Comparison of ENCODE assay signal across 17 cellular contexts in the genomic region with DNA sequence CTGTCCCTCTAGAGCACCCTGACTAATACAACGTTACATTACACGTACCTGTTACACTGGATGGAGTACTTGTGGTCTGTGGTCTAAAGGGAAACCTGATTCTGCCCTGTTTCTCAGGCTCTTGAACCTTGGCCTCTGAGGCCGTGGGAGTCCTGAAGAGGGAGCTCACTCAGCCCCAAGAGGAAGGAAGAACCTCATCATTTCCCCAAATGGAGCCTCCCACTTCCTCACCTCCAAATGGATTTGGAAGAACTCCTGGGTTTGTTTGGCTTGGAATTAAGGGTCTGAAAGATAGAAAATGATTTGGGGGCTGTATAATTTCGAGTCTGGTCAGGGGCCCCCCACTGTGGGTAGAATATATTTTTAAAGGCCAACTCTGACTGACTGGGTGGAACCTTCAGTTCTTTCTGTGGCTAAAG.
DNase-seq lines count a peak whose midpoint lies in the region; ATAC-seq and TF ChIP-seq lines count a peak whose summit lies in the region.
"Had no signal": no experiment of that assay in that cellular context is flagged by ENCODE, and none has a peak within 500 bp of the region (broad histone marks: within the 10 kb centered on the region; RNA-seq: fewer than 3 reads in every experiment).

No MANE protein-coding gene starts in this region.

- no peak overlapping the region for H3K4me3 ChIP-seq in prostate gland
- H3K4me3 ChIP-seq: adrenal gland, colonic mucosa, MG63 had no signal

- no peaks in the 10 kb centered on the region for H3K36me3 ChIP-seq in prostate gland
- H3K36me3 ChIP-seq: adrenal gland, colonic mucosa, MG63 had no signal

- no peaks in the 10 kb centered on the region for H3K36me3 Mint-ChIP-seq in natural killer cell

- no peaks in the 10 kb centered on the region for H3K27me3 ChIP-seq in prostate gland (replicated peaks; ENCODE audit: insufficient read depth)
- H3K27me3 ChIP-seq: adrenal gland, colonic mucosa, MG63 had no signal

- H3K4me3 Mint-ChIP-seq in natural killer cell, result no peak overlapping the region
- H3K4me3 Mint-ChIP-seq: activated B cell treated with CpG ODN at 0.5 μM for 24 hours; CD4-positive, CD25-positive, alpha-beta regulatory T cell had no signal

- intact Hi-C loops in prostate gland (cut with DNase I), result no loop called here
- intact Hi-C loops in natural killer cell (cut with micrococcal nuclease), result no loop called here

- H3K27ac ChIP-seq in prostate gland, result no peak overlapping the region
- H3K27ac ChIP-seq: 22Rv1, adrenal gland, colonic mucosa had no signal

- DNase-seq in DMS53 (lab: John Stamatoyannopoulos, UW) (peak; percentile 21), DMS53 treated with DMSO at 0.1 percent for 48 hours (lab: John Stamatoyannopoulos, UW; ENCODE audit: unreplicated experiment) (no peak), islet precursor cell (peak; percentile 28), prostate gland (ENCODE audit: low spot score) (no peak), T-helper 2 cell (no peak), natural killer cell (no peak)
- DNase-seq: activated B cell treated with CpG ODN at 0.5 μM for 24 hours; adrenal gland; CD4-positive, CD25-positive, alpha-beta regulatory T cell; colonic mucosa; mesenchymal stem cell; MG63; NCI-H2171 treated with DMSO at 0.1 percent for 48 hours; small intestine had no signal

- peaks cover 20 to 39% of the 10 kb centered on the region in 2 donors for H3K4me1 Mint-ChIP-seq in natural killer cell
- H3K4me1 Mint-ChIP-seq: activated B cell treated with CpG ODN at 0.5 μM for 24 hours had no signal

- no peak for TF ChIP-seq CTCF in prostate gland (IDR thresholded peaks at IDR 0.05)
- no peak for TF ChIP-seq CTCF in natural killer cell (IDR thresholded peaks at IDR 0.05)

- H3K4me1 ChIP-seq in prostate gland (replicated peaks), result no peaks in the 10 kb centered on the region
- H3K4me1 ChIP-seq: colonic mucosa had no signal

- ATAC-seq in GM21515 (IDR thresholded peaks at IDR 0.05; ENCODE audit: unreplicated experiment) (peak; percentile 71), HG03159 (IDR thresholded peaks at IDR 0.05; ENCODE audit: unreplicated experiment) (peak; percentile 68), natural killer cell (no peak)

- WGBS in prostate gland, result 89% methylated on average over 4 of the region's 4 CpGs

- H3K27me3 Mint-ChIP-seq in natural killer cell (ENCODE audit: low read depth in 2 of 2), result no peaks in the 10 kb centered on the region
- H3K27me3 Mint-ChIP-seq: activated B cell treated with CpG ODN at 0.5 μM for 24 hours; CD4-positive, CD25-positive, alpha-beta regulatory T cell had no signal

- H3K27ac Mint-ChIP-seq in natural killer cell, result no peak overlapping the region
- H3K27ac Mint-ChIP-seq: activated B cell treated with CpG ODN at 0.5 μM for 24 hours; CD4-positive, CD25-positive, alpha-beta regulatory T cell had no signal

- H3K9me3 ChIP-seq in prostate gland, result no peaks in the 10 kb centered on the region
- H3K9me3 ChIP-seq: adrenal gland, colonic mucosa, MG63 had no signal

- H3K9me3 Mint-ChIP-seq in natural killer cell, result no peaks in the 10 kb centered on the region
- H3K9me3 Mint-ChIP-seq: activated B cell treated with CpG ODN at 0.5 μM for 24 hours had no signal

- TF ChIP-seq POLR2A in prostate gland (IDR thresholded peaks at IDR 0.05), result no peak

Comparison
In these comparisons a context has a peak if more than half of its experiments do, and no peak if none do; other contexts are left out.
1. DNase-seq: peak in DMS53 (single experiment) and islet precursor cell (single experiment); none in DMS53 treated with DMSO at 0.1 percent for 48 hours (single experiment), prostate gland (single experiment), T-helper 2 cell (0 of 5) and natural killer cell (single experiment).
2. ATAC-seq: peak in GM21515 (single experiment) and HG03159 (single experiment); none in natural killer cell (0 of 3).